15 cellular contexts compared by ENCODE assay signal in genomic region chr17:3768786-3769185, GRCh38. TPM values are rescaled to one million over a fixed set of nuclear protein-coding genes. Genes with fewer than 3 reads are reported as not detected.
DNase-seq lines count a peak whose midpoint lies in the region; ATAC-seq and TF ChIP-seq lines count a peak whose summit lies in the region.
"Had no signal": no experiment of that assay in that cellular context is flagged by ENCODE, and none has a peak within 500 bp of the region (broad histone marks: within the 10 kb centered on the region; RNA-seq: fewer than 3 reads in every experiment).

No MANE protein-coding gene starts in this region.

- no peak for DNase-seq in activated CD4-positive, alpha-beta T cell treated with anti-CD3 and anti-CD28 coated beads, Interleukin-2, amount 10 ng/mL, durations not matched to agents 24 days and 14 days
- DNase-seq in activated CD4-positive, alpha-beta T cell treated with anti-CD3 and anti-CD28 coated beads, Interleukin-2, amount 50 U/mL, for 1 hour: no peak
- peak; percentile 43 for DNase-seq in DND-41
- DNase-seq in immature natural killer cell: no peak
- no peak for DNase-seq in stimulated activated effector memory CD8-positive, alpha-beta T cell treated with anti-CD3 and anti-CD28 coated beads, Interleukin-12 subunit alpha, Interleukin-12 subunit beta, amount 100 ng/mL, for 72 hours (ENCODE audit: low spot score in 2 of 2)
- no peak for DNase-seq in DMS53 (lab: John Stamatoyannopoulos, UW)
- no peak for DNase-seq in HCEC 1CT
- DNase-seq in caudate nucleus (lab: John Stamatoyannopoulos, UW): no peak
- DNase-seq: GF-D8, KG1, MG63, NCI-H1105, NCI-H187 had no signal

- peaks cover 9% of the 10 kb centered on the region for H3K36me3 Mint-ChIP-seq in activated CD4-positive, alpha-beta T cell treated with anti-CD3 and anti-CD28 coated beads, Interleukin-2, amount 10 ng/mL, durations not matched to agents 24 days and 14 days (ENCODE audit: low read depth)
- H3K36me3 Mint-ChIP-seq in immature natural killer cell: peaks cover 7 to 8% (median 8%) of the 10 kb centered on the region in 3 donors
- H3K36me3 Mint-ChIP-seq in stimulated activated effector memory CD8-positive, alpha-beta T cell treated with anti-CD3 and anti-CD28 coated beads, Interleukin-12 subunit alpha, Interleukin-12 subunit beta, amount 100 ng/mL, for 72 hours: peaks cover 34% of the 10 kb centered on the region

- ATAC-seq in DND-41 (ENCODE audit: insufficient read depth, low read depth): no peak
- ATAC-seq in stimulated activated effector memory CD8-positive, alpha-beta T cell treated with anti-CD3 and anti-CD28 coated beads, Interleukin-12 subunit alpha, Interleukin-12 subunit beta, amount 100 ng/mL, for 72 hours: no peak

- H3K4me1 Mint-ChIP-seq in activated CD4-positive, alpha-beta T cell treated with anti-CD3 and anti-CD28 coated beads, Interleukin-2, amount 10 ng/mL, durations not matched to agents 24 days and 14 days: peaks cover 56% of the 10 kb centered on the region
- H3K4me1 Mint-ChIP-seq in immature natural killer cell: peaks cover 87% of the 10 kb centered on the region in 2 donors
- H3K4me1 Mint-ChIP-seq in stimulated activated effector memory CD8-positive, alpha-beta T cell treated with anti-CD3 and anti-CD28 coated beads, Interleukin-12 subunit alpha, Interleukin-12 subunit beta, amount 100 ng/mL, for 72 hours: peaks cover 85% of the 10 kb centered on the region

- H3K4me2 ChIP-seq in DND-41 (ENCODE audit: insufficient read depth, low read length): no peak overlapping the region

- intact Hi-C loops in activated CD4-positive, alpha-beta T cell treated with anti-CD3 and anti-CD28 coated beads, Interleukin-2, amount 10 ng/mL, durations not matched to agents 24 days and 14 days (cut with micrococcal nuclease): no loop called here

- no peaks in the 10 kb centered on the region for H3K9me3 Mint-ChIP-seq in activated CD4-positive, alpha-beta T cell treated with anti-CD3 and anti-CD28 coated beads, Interleukin-2, amount 10 ng/mL, durations not matched to agents 24 days and 14 days
- no peaks in the 10 kb centered on the region for H3K9me3 Mint-ChIP-seq in immature natural killer cell
- H3K9me3 Mint-ChIP-seq in stimulated activated effector memory CD8-positive, alpha-beta T cell treated with anti-CD3 and anti-CD28 coated beads, Interleukin-12 subunit alpha, Interleukin-12 subunit beta, amount 100 ng/mL, for 72 hours: no peaks in the 10 kb centered on the region

- no peaks in the 10 kb centered on the region for H4K20me1 ChIP-seq in DND-41 (ENCODE audit: insufficient read depth, low read length)

- H3K4me1 ChIP-seq in DND-41 (ENCODE audit: insufficient read depth, low read length): peaks cover 91% of the 10 kb centered on the region

- H3K27ac ChIP-seq in DND-41 (ENCODE audit: low read length) (peak overlapping the region; percentile 86), caudate nucleus (ENCODE audit: low read depth, low read length) (no peak overlapping the region)
- H3K27ac ChIP-seq: 22Rv1, C4-2B had no signal

- H3K4me3 Mint-ChIP-seq in activated CD4-positive, alpha-beta T cell treated with anti-CD3 and anti-CD28 coated beads, Interleukin-2, amount 10 ng/mL, durations not matched to agents 24 days and 14 days: no peak overlapping the region
- H3K4me3 Mint-ChIP-seq in immature natural killer cell: peak overlapping the region; percentile 32 to 75 (median 66)
- peak overlapping the region; percentile 0 for H3K4me3 Mint-ChIP-seq in stimulated activated effector memory CD8-positive, alpha-beta T cell treated with anti-CD3 and anti-CD28 coated beads, Interleukin-12 subunit alpha, Interleukin-12 subunit beta, amount 100 ng/mL, for 72 hours

- no peaks in the 10 kb centered on the region for H3K79me2 ChIP-seq in DND-41 (ENCODE audit: insufficient read depth, low read length)

- no peak overlapping the region for H3K4me3 ChIP-seq in DND-41 (ENCODE audit: low read depth in 1 of 2, low read length in 2 of 2)
- H3K4me3 ChIP-seq: MG63 had no signal

- H2AFZ ChIP-seq in DND-41 (ENCODE audit: low read depth, low read length): no peak overlapping the region

- H3K9me3 ChIP-seq in DND-41 (ENCODE audit: insufficient read depth, low read length, severe bottlenecking): no peaks in the 10 kb centered on the region
- H3K9me3 ChIP-seq: MG63 had no signal

- no peak overlapping the region for H3K9ac ChIP-seq in DND-41 (ENCODE audit: low read depth, low read length)

- H3K27ac Mint-ChIP-seq in activated CD4-positive, alpha-beta T cell treated with anti-CD3 and anti-CD28 coated beads, Interleukin-2, amount 10 ng/mL, durations not matched to agents 24 days and 14 days: peak overlapping the region; percentile 4
- H3K27ac Mint-ChIP-seq in immature natural killer cell: peak overlapping the region in 5 of 6 donors; percentile 89 to 98 (median 93)
- peak overlapping the region; percentile 49 for H3K27ac Mint-ChIP-seq in stimulated activated effector memory CD8-positive, alpha-beta T cell treated with anti-CD3 and anti-CD28 coated beads, Interleukin-12 subunit alpha, Interleukin-12 subunit beta, amount 100 ng/mL, for 72 hours

- peaks cover 2% of the 10 kb centered on the region for H3K27me3 Mint-ChIP-seq in activated CD4-positive, alpha-beta T cell treated with anti-CD3 and anti-CD28 coated beads, Interleukin-2, amount 10 ng/mL, durations not matched to agents 24 days and 14 days
- peaks cover 31 to 36% (median 33%) of the 10 kb centered on the region in 3 donors for H3K27me3 Mint-ChIP-seq in immature natural killer cell (ENCODE audit: low read depth in 3 of 3)

- H3K27me3 ChIP-seq in DND-41 (ENCODE audit: insufficient read depth, low read length, poor library complexity): no peaks in the 10 kb centered on the region
- H3K27me3 ChIP-seq: MG63 had no signal

- TF ChIP-seq CTCF in DND-41 (IDR thresholded peaks at IDR 0.05; ENCODE audit: borderline replicate concordance, extremely low read depth, low read length, poor library complexity, severe bottlenecking): no peak

- H3K36me3 ChIP-seq in DND-41 (ENCODE audit: insufficient read depth, low read length): no peaks in the 10 kb centered on the region
- H3K36me3 ChIP-seq: MG63 had no signal

RNA-seq across cellular contexts. Expression of gene ITGAE, which starts 32.2 kb away (rescaled TPM):
- 31.1 and 33.9 TPM in 2 replicates for total RNA-seq in activated CD4-positive, alpha-beta T cell treated with anti-CD3 and anti-CD28 coated beads, Interleukin-2, amount 10 ng/mL, durations not matched to agents 24 days and 14 days
- 10 to 100 TPM; 68.2 to 81.9 (median 81.8) TPM for polyA plus RNA-seq in immature natural killer cell

RNA-seq across cellular contexts. Expression of gene HASPIN, which starts 45.1 kb away (rescaled TPM):
- total RNA-seq in activated CD4-positive, alpha-beta T cell treated with anti-CD3 and anti-CD28 coated beads, Interleukin-2, amount 10 ng/mL, durations not matched to agents 24 days and 14 days: 25.1 and 25.3 TPM in 2 replicates
- polyA plus RNA-seq in immature natural killer cell: under 1 TPM in 2 of 3 donors, not detected in 1; 0.20 to 0.47 TPM

Comparison
In these comparisons a context has a peak if more than half of its experiments do, and no peak if none do; other contexts are left out.
1. H3K27ac Mint-ChIP-seq: peak in every context shown above with its lines; median percentile 93 in immature natural killer cell; 49 in stimulated activated effector memory CD8-positive, alpha-beta T cell treated with anti-CD3 and anti-CD28 coated beads, Interleukin-12 subunit alpha, Interleukin-12 subunit beta, amount 100 ng/mL, for 72 hours; 4 in activated CD4-positive, alpha-beta T cell treated with anti-CD3 and anti-CD28 coated beads, Interleukin-2, amount 10 ng/mL, durations not matched to agents 24 days and 14 days.